ENCODE assay signal across 18 cellular contexts in the genomic region with DNA sequence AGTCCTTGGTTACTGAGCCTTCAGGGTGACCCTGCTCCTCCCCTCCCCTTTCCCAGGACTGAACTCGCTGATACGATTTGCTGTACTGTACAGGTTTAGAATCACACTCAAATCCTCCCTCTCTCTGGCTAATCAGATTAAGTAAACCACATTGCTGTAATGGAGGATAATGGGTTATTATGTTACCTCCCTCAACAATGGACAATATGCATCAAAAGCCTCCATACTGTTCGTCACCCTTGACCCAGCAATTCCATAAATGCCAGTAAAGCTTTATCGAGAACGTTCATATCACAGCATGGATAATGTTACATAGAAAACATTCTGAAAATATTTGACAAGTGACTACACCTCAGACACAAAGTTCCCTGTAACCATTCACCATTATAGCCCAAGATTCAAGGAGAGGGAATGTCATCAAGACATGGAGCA.
DNase-seq lines count a peak whose midpoint lies in the region; ATAC-seq and TF ChIP-seq lines count a peak whose summit lies in the region.
"Had no signal": no experiment of that assay in that cellular context is flagged by ENCODE, and none has a peak within 500 bp of the region (broad histone marks: within the 10 kb centered on the region; RNA-seq: fewer than 3 reads in every experiment).

No MANE protein-coding gene starts in this region.

- no peaks in the 10 kb centered on the region for H3K79me2 ChIP-seq in fibroblast of lung (ENCODE audit: control insufficient read depth, insufficient read depth, low read length)

- peak; percentile 13 for DNase-seq in HCEC 1CT
- peak; percentile 12 to 35 for DNase-seq in SJCRH30
- peak; percentile 5 to 26 for DNase-seq in fibroblast of lung (ENCODE audit: low read depth in 2 of 2)
- DNase-seq in retinal pigment epithelial cell (ENCODE audit: low read depth) = peak; percentile 95
- DNase-seq in NCI-H446 (lab: John Stamatoyannopoulos, UW) = no peak
- DNase-seq: activated CD4-positive, alpha-beta T cell treated with anti-CD3 and anti-CD28 coated beads, Interleukin-2, amount 10 ng/mL, durations not matched to agents 24 days and 14 days; C1 segment of cervical spinal cord; DMS79; mammary epithelial cell; NCI-H345; stimulated activated naive CD4-positive, alpha-beta T cell treated with Interleukin-2 at 50 U/mL for 16 hours; upper lobe of left lung had no signal

- no peak overlapping the region for H2AFZ ChIP-seq in fibroblast of lung (ENCODE audit: low read length)

- H4K20me1 ChIP-seq in fibroblast of lung (ENCODE audit: control insufficient read depth, extremely low read depth, insufficient read depth, low read length) = no peaks in the 10 kb centered on the region

- no peaks in the 10 kb centered on the region for H3K9me3 ChIP-seq in SJCRH30 (replicated peaks)
- H3K9me3 ChIP-seq in fibroblast of lung (ENCODE audit: control insufficient read depth, insufficient read depth, low read depth, low read length) = no peaks in the 10 kb centered on the region
- H3K9me3 ChIP-seq: gastroesophageal sphincter, SJSA1, upper lobe of left lung had no signal

- H3K9ac ChIP-seq in fibroblast of lung (ENCODE audit: insufficient read depth, low read length) = no peak overlapping the region

- peaks cover 8% of the 10 kb centered on the region; the same call in 1 of the 2 replicates for H3K4me1 ChIP-seq in SJCRH30
- H3K4me1 ChIP-seq in fibroblast of lung (ENCODE audit: control insufficient read depth, extremely low read depth, insufficient read depth, low read length) = no peaks in the 10 kb centered on the region
- H3K4me1 ChIP-seq: gastroesophageal sphincter, SJSA1, upper lobe of left lung had no signal

- H3K27ac ChIP-seq in SJCRH30 (no peak overlapping the region), fibroblast of lung (ENCODE audit: insufficient read depth, low read length) (no peak overlapping the region)
- H3K27ac ChIP-seq: gastroesophageal sphincter, SJSA1, upper lobe of left lung had no signal

- no peak overlapping the region for H3K4me3 ChIP-seq in SJCRH30
- no peak overlapping the region for H3K4me3 ChIP-seq in fibroblast of lung (replicated peaks in 1 of 4; ENCODE audit: control extremely low read depth in 1 of 4, insufficient read depth in 1 of 4, low read depth in 3 of 4, low read length in 4 of 4)
- H3K4me3 ChIP-seq in retinal pigment epithelial cell (ENCODE audit: low read length) = no peak overlapping the region
- H3K4me3 ChIP-seq: gastroesophageal sphincter, SJSA1, upper lobe of left lung had no signal

- H3K36me3 ChIP-seq in SJCRH30 = no peaks in the 10 kb centered on the region
- H3K36me3 ChIP-seq in fibroblast of lung (ENCODE audit: control insufficient read depth, insufficient read depth, low read length) = no peaks in the 10 kb centered on the region
- H3K36me3 ChIP-seq: gastroesophageal sphincter, SJSA1, upper lobe of left lung had no signal

- no peak for TF ChIP-seq CTCF in fibroblast of lung (conservative IDR thresholded peaks at IDR 0.05 in 1 of 2, IDR thresholded peaks at IDR 0.05 in 1 of 2; ENCODE audit: low read depth in 1 of 2, low read length in 2 of 2)
- no peak for TF ChIP-seq CTCF in retinal pigment epithelial cell (conservative IDR thresholded peaks at IDR 0.05; ENCODE audit: low read depth, low read length)

- H3K27me3 ChIP-seq in SJCRH30 (no peaks in the 10 kb centered on the region), fibroblast of lung (ENCODE audit: control insufficient read depth, insufficient read depth, low read length) (no peaks in the 10 kb centered on the region)
- H3K27me3 ChIP-seq: gastroesophageal sphincter, SJSA1, upper lobe of left lung had no signal

- no peak overlapping the region for H3K4me2 ChIP-seq in fibroblast of lung (ENCODE audit: extremely low read depth, insufficient read depth, low read length)

- ATAC-seq in GM19351 (IDR thresholded peaks at IDR 0.05; ENCODE audit: unreplicated experiment) = no peak
- ATAC-seq in HG03280 (IDR thresholded peaks at IDR 0.05; ENCODE audit: unreplicated experiment) = no peak
- no peak for ATAC-seq in esophagus mucosa
- ATAC-seq: gastroesophageal sphincter; natural killer cell treated with Interleukin-12 subunit alpha and Interleukin-12 subunit beta and Interleukin-15 and Interleukin-18, amount 100 ng/mL, for 72 hours had no signal

Comparison
In these comparisons a context has a peak if more than half of its experiments do, and no peak if none do; other contexts are left out.
1. DNase-seq: peak in HCEC 1CT (single experiment), SJCRH30 (2 of 2), fibroblast of lung (2 of 2) and retinal pigment epithelial cell (single experiment); none in NCI-H446 (0 of 2).